Comparison of ENCODE assay signal across 8 cellular contexts in the genomic region with DNA sequence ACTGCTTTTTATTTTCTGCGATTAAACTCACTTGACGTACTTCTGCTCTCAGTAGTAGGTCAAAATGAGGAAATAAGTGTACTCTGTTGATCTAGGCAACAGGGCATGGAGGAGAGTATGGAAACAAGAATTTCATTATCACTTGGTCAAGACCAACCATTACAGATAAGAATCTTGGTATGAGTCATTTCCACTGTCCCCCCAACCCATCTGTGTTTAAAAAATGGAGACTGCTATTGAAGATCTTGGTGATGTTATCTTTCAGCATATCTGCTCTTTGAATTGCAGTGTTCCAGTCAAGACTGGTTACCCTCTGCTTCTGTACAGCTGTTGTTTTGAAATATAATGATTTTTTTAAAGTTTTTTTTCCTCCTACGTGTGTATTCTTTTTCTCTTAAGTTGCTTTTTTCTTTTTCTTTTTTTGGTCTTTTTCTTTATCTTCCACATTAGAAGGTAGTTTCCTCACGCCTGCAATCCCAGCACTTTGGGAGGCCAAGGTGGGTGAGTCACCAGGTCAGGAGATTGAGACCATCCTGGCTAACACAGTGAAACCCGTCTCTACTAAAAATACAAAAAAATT. TPM values are rescaled to one million over a fixed set of nuclear protein-coding genes. Genes with fewer than 3 reads are reported as not detected.
DNase-seq lines count a peak whose midpoint lies in the region; ATAC-seq and TF ChIP-seq lines count a peak whose summit lies in the region.

No MANE protein-coding gene starts in this region.

- no peak overlapping the region for H3K27ac Mint-ChIP-seq in type B pancreatic cell

- H3K4me3 Mint-ChIP-seq in type B pancreatic cell, result no peak overlapping the region

- no peak for TF ChIP-seq EP300 in suprapubic skin (IDR thresholded peaks at IDR 0.05)

- peaks cover 21% of the 10 kb centered on the region for H3K4me1 ChIP-seq in suprapubic skin

- no peaks in the 10 kb centered on the region for H3K9me3 ChIP-seq in suprapubic skin

- H3K4me3 ChIP-seq in GM12865 (ENCODE audit: low read depth, low read length) (no peak overlapping the region), fibroblast of villous mesenchyme (ENCODE audit: low read depth, low read length) (no peak overlapping the region), suprapubic skin (no peak overlapping the region)

- 84% methylated on average over 5 of the region's 5 CpGs for WGBS in suprapubic skin

- peak; percentile 76 for DNase-seq in GM12865 (ENCODE audit: low read depth)
- DNase-seq in HT-29 (ENCODE audit: low spot score), result peak; percentile 51
- DNase-seq in fibroblast of villous mesenchyme (ENCODE audit: low read depth), result peak; percentile 41
- DNase-seq in type B pancreatic cell (ENCODE audit: extremely low spot score, unreplicated experiment), result no peak
- DNase-seq in NCI-H446 (lab: John Stamatoyannopoulos, UW), result no peak
- DNase-seq in suprapubic skin (ENCODE audit: low spot score in 2 of 2), result no peak
- no peak for DNase-seq in stimulated activated CD8-positive, alpha-beta memory T cell treated with anti-CD3 and anti-CD28 coated beads, Interleukin-4, amount 100 ng/mL, for 48 hours

- H3K4me1 Mint-ChIP-seq in type B pancreatic cell (ENCODE audit: unreplicated experiment), result peaks cover 6% of the 10 kb centered on the region

- ATAC-seq in GM21528 (IDR thresholded peaks at IDR 0.05; ENCODE audit: low FRiP score, unreplicated experiment), result peak; percentile 93

- no peaks in the 10 kb centered on the region for H3K27me3 ChIP-seq in suprapubic skin

- H3K27me3 Mint-ChIP-seq in type B pancreatic cell, result no peaks in the 10 kb centered on the region

- TF ChIP-seq POLR2A in suprapubic skin (IDR thresholded peaks at IDR 0.05), result no peak

- H3K9me3 Mint-ChIP-seq in type B pancreatic cell, result peaks cover 23% of the 10 kb centered on the region

- H3K36me3 Mint-ChIP-seq in type B pancreatic cell, result peaks cover 42% of the 10 kb centered on the region

- no peak overlapping the region for H3K27ac ChIP-seq in suprapubic skin

- TF ChIP-seq CTCF in GM12865 (IDR thresholded peaks at IDR 0.05; ENCODE audit: insufficient read depth, low read depth, low read length, missing control alignments) (no peak), fibroblast of villous mesenchyme (IDR thresholded peaks at IDR 0.05; ENCODE audit: insufficient read depth, low read depth, low read length) (no peak), type B pancreatic cell (conservative IDR thresholded peaks at IDR 0.05) (no peak), suprapubic skin (IDR thresholded peaks at IDR 0.05) (no peak)

- H3K36me3 ChIP-seq in suprapubic skin, result no peaks in the 10 kb centered on the region

RNA-seq across cellular contexts. Expression of a gene that starts 11.7 kb away (rescaled TPM):
- total RNA-seq in HT-29 (2014; rRNA removed; shearing (Covaris generic)), result 10.7 and 21.5 TPM in 2 replicates
- total RNA-seq in fibroblast of villous mesenchyme (38.0 and 46.6 TPM in 2 replicates), type B pancreatic cell (ENCODE audit: low replicate concordance) (22.2 and 26.3 TPM in 2 replicates), suprapubic skin (10 to 100 TPM; 19.4 to 28.6 (median 22.8) TPM)

RNA-seq across cellular contexts. Expression of a gene that starts 38.5 kb away (rescaled TPM):
- total RNA-seq in HT-29 (2014; rRNA removed; shearing (Covaris generic)), result 28.9 and 35.8 TPM in 2 replicates
- 43.2 and 102 TPM in 2 replicates for total RNA-seq in fibroblast of villous mesenchyme
- total RNA-seq in type B pancreatic cell (ENCODE audit: low replicate concordance), result 7.9 and 16.4 TPM in 2 replicates
- total RNA-seq in suprapubic skin, result 10 to 100 TPM in 1 of 4 donors, 1 to 10 TPM in 2, under 1 TPM in 1; 0.53 to 11.5 (median 3.7) TPM

Comparison
In these comparisons a context has a peak if more than half of its experiments do, and no peak if none do; other contexts are left out.
1. DNase-seq: peak in GM12865 (single experiment), HT-29 (single experiment) and fibroblast of villous mesenchyme (single experiment); none in type B pancreatic cell (single experiment), NCI-H446 (0 of 2), suprapubic skin (0 of 2) and stimulated activated CD8-positive, alpha-beta memory T cell treated with anti-CD3 and anti-CD28 coated beads, Interleukin-4, amount 100 ng/mL, for 48 hours (single experiment).